Comparison of ENCODE assay signal across 9 cellular contexts in genomic region chr17:74954115-74954514, GRCh38. TPM values are rescaled to one million over a fixed set of nuclear protein-coding genes. Genes with fewer than 3 reads are reported as not detected.
"Had no signal": no experiment of that assay in that cellular context is flagged by ENCODE, and none has a peak within 500 bp of the region (broad histone marks: within the 10 kb centered on the region; RNA-seq: fewer than 3 reads in every experiment).

No MANE protein-coding gene starts in this region.

- H3K4me1 ChIP-seq: HAP-1 had no signal

- H3K36me3 Mint-ChIP-seq: IgD-negative memory B cell had no signal

- H3K27ac Mint-ChIP-seq: GM23338, IgD-negative memory B cell had no signal

- ATAC-seq: GM23338, HCT116 had no signal

- H3K36me3 ChIP-seq: HAP-1 had no signal

- H3K9me3 ChIP-seq: HAP-1 had no signal

- H3K4me3 ChIP-seq: GM23338, HAP-1 had no signal

- DNase-seq: KBM-7 had no signal

- H3K27ac ChIP-seq: HL-60 had no signal

- H3K9me3 Mint-ChIP-seq: GM23338, IgD-negative memory B cell had no signal

- H3K4me3 Mint-ChIP-seq: GM23338, IgD-negative memory B cell had no signal

RNA-seq across cellular contexts. Expression of gene OTOP3, which starts 18.4 kb away (rescaled TPM):
- total RNA-seq: GM23338, H1, HepG2, HT1080 had no signal

RNA-seq across cellular contexts. Expression of gene OTOP2, which starts 30.0 kb away (rescaled TPM):
- total RNA-seq: GM23338, H1, HepG2, HT1080 had no signal

RNA-seq across cellular contexts. Expression of gene USH1G, which starts 31.1 kb away (rescaled TPM):
- total RNA-seq: HT1080 had no signal
